Comparison of ENCODE assay signal across 14 cellular contexts in genomic region chr5:75507841-75508240, GRCh38. TPM values are rescaled to one million over a fixed set of nuclear protein-coding genes. Genes with fewer than 3 reads are reported as not detected.
DNase-seq lines count a peak whose midpoint lies in the region; ATAC-seq and TF ChIP-seq lines count a peak whose summit lies in the region.
"Had no signal": no experiment of that assay in that cellular context is flagged by ENCODE, and none has a peak within 500 bp of the region (broad histone marks: within the 10 kb centered on the region; RNA-seq: fewer than 3 reads in every experiment).

No MANE protein-coding gene starts in this region.

- peaks cover 10% of the 10 kb centered on the region for H3K36me3 ChIP-seq in DND-41 (ENCODE audit: insufficient read depth, low read length)
- no peaks in the 10 kb centered on the region; the same call in 1 of the 2 replicates for H3K36me3 ChIP-seq in PC-3 (ENCODE audit: low read depth, low read length)

- CTCF ChIA-PET in PC-3 (lab: Charles Lee), result no interaction called here

- no peaks in the 10 kb centered on the region for H3F3A ChIP-seq in PC-3 (ENCODE audit: low read length, unreplicated experiment)

- ATAC-seq in DND-41 (ENCODE audit: insufficient read depth, low read depth), result no peak
- no peak for ATAC-seq in PC-3
- no peak for ATAC-seq in GM21528 (IDR thresholded peaks at IDR 0.05; ENCODE audit: low FRiP score, unreplicated experiment)
- ATAC-seq in GM21529 (IDR thresholded peaks at IDR 0.05; ENCODE audit: unreplicated experiment), result no peak
- ATAC-seq: CD8-positive, alpha-beta T cell had no signal

- H3K4me2 ChIP-seq in DND-41 (ENCODE audit: insufficient read depth, low read length) (0 out of 2 replicates have a peak overlapping the region, but pooled peaks have one; percentile 86), PC-3 (ENCODE audit: low read length) (peak overlapping the region; percentile 34; the same call in 1 of the 2 replicates)

- H3K4me3 ChIP-seq in DND-41 (ENCODE audit: low read depth in 1 of 2, low read length in 2 of 2) (no peak overlapping the region), PC-3 (ENCODE audit: low read length) (no peak overlapping the region)
- H3K4me3 ChIP-seq: GM23248 had no signal

- peak overlapping the region in 1 of 5 experiments; percentile 98 for H3K27ac Mint-ChIP-seq in brain
- H3K27ac Mint-ChIP-seq in neural crest cell (ENCODE audit: unreplicated experiment), result no peak overlapping the region
- H3K27ac Mint-ChIP-seq: CD8-positive, alpha-beta T cell had no signal

- H3K36me3 Mint-ChIP-seq in brain, result peaks cover 42% of the 10 kb centered on the region
- H3K36me3 Mint-ChIP-seq in neural crest cell (ENCODE audit: low read depth), result peaks cover 7% of the 10 kb centered on the region

- no peaks in the 10 kb centered on the region for H3K9me2 ChIP-seq in PC-3 (replicated peaks; ENCODE audit: low read length)

- no TSS peak for BruUV-seq in PC-3 (replicated peaks; lab: Mats Ljungman, UMichigan)

- H3K9ac ChIP-seq in DND-41 (ENCODE audit: low read depth, low read length), result no peak overlapping the region
- no peak overlapping the region for H3K9ac ChIP-seq in PC-3 (ENCODE audit: low read length)
- H3K9ac ChIP-seq: GM23248 had no signal

- H4K20me1 ChIP-seq in DND-41 (ENCODE audit: insufficient read depth, low read length), result no peaks in the 10 kb centered on the region; the same call in 1 of the 2 replicates
- no peaks in the 10 kb centered on the region for H4K20me1 ChIP-seq in PC-3 (ENCODE audit: low read length)

- H3K9me3 ChIP-seq in DND-41 (ENCODE audit: insufficient read depth, low read length, severe bottlenecking) (no peaks in the 10 kb centered on the region), PC-3 (ENCODE audit: low read length) (no peaks in the 10 kb centered on the region)
- H3K9me3 ChIP-seq: BE2C had no signal

- H3K27ac ChIP-seq in DND-41 (ENCODE audit: low read length), result no peak overlapping the region
- no peak overlapping the region for H3K27ac ChIP-seq in PC-3 (ENCODE audit: low read length)
- H3K27ac ChIP-seq: C4-2B, GM23248 had no signal

- no peak for TF ChIP-seq CTCF in DND-41 (IDR thresholded peaks at IDR 0.05; ENCODE audit: borderline replicate concordance, extremely low read depth, low read length, poor library complexity, severe bottlenecking)
- no peak for TF ChIP-seq CTCF in PC-3 (conservative IDR thresholded peaks at IDR 0.05; ENCODE audit: low read depth, low read length)
- TF ChIP-seq CTCF in brain (conservative IDR thresholded peaks at IDR 0.05), result no peak
- no peak for TF ChIP-seq CTCF in neural crest cell (conservative IDR thresholded peaks at IDR 0.05)

- no peak for DNase-seq in DND-41
- DNase-seq in PC-3, result no peak
- no peak for DNase-seq in neural crest cell (ENCODE audit: low read depth, low spot score)
- no peak for DNase-seq in central memory CD4-positive, alpha-beta T cell
- DNase-seq: BE2C; CD8-positive, alpha-beta T cell; COR-L47; GF-D8; GM23248; H7 had no signal

- H3K79me2 ChIP-seq in DND-41 (ENCODE audit: insufficient read depth, low read length) (peaks cover 73% of the 10 kb centered on the region), PC-3 (ENCODE audit: low read length) (peaks cover 65% of the 10 kb centered on the region)

- intact Hi-C loops in PC-3 (cut with micrococcal nuclease), result no loop called here

- H3K27me3 ChIP-seq in DND-41 (ENCODE audit: insufficient read depth, low read length, poor library complexity) (no peaks in the 10 kb centered on the region), PC-3 (ENCODE audit: low read length) (no peaks in the 10 kb centered on the region)
- H3K27me3 ChIP-seq: BE2C had no signal

- H3K4me1 ChIP-seq in DND-41 (ENCODE audit: insufficient read depth, low read length) (peaks cover 27% of the 10 kb centered on the region), PC-3 (ENCODE audit: insufficient read depth, low read length) (peaks cover 8% of the 10 kb centered on the region)
- H3K4me1 ChIP-seq: BE2C had no signal

- H3K27me3 Mint-ChIP-seq in brain (peaks cover 7% of the 10 kb centered on the region), neural crest cell (ENCODE audit: low read depth) (no peaks in the 10 kb centered on the region)

- H3K9me3 Mint-ChIP-seq in brain (peaks cover 0 to 6% (median 4%) of the 10 kb centered on the region in 5 experiments), neural crest cell (peaks cover 4% of the 10 kb centered on the region)
- H3K9me3 Mint-ChIP-seq: CD8-positive, alpha-beta T cell had no signal

- POLR2A ChIA-PET in PC-3 (lab: Charles Lee; ENCODE audit: unreplicated experiment), result no interaction called here

- H3K4me3 Mint-ChIP-seq in brain, result peak overlapping the region; percentile 62 to 98 (median 96)
- peak overlapping the region; percentile 61 for H3K4me3 Mint-ChIP-seq in neural crest cell
- H3K4me3 Mint-ChIP-seq: CD8-positive, alpha-beta T cell had no signal

- H3K4me1 Mint-ChIP-seq in brain (peaks cover 68% of the 10 kb centered on the region), neural crest cell (peaks cover 35% of the 10 kb centered on the region)

- H2AFZ ChIP-seq in DND-41 (ENCODE audit: low read depth, low read length), result no peak overlapping the region
- no peak overlapping the region for H2AFZ ChIP-seq in PC-3 (ENCODE audit: low read length)
- H2AFZ ChIP-seq: GM23248 had no signal

RNA-seq across cellular contexts. Expression of gene CERT1, which starts 3.6 kb away (rescaled TPM):
- 5.6 and 6.5 TPM in 2 replicates for total RNA-seq in PC-3 (2014; rRNA removed)
- polyA plus RNA-seq in brain (ENCODE audit: insufficient read depth, low read depth, low replicate concordance), result 10.3 TPM
- 24.6 and 25.5 TPM in 2 replicates for total RNA-seq in neural crest cell

RNA-seq across cellular contexts. Expression of gene POLK, which starts 3.9 kb away (rescaled TPM):
- total RNA-seq in PC-3 (2014; rRNA removed) (6.5 and 9.0 TPM in 2 replicates), neural crest cell (19.7 and 20.0 TPM in 2 replicates)
- 1.6 TPM for polyA plus RNA-seq in brain (ENCODE audit: insufficient read depth, low read depth, low replicate concordance)
